Comparison of ENCODE assay signal across 8 cellular contexts in genomic region chr9:1837453-1838084, GRCh38.
A peak's percentile ranks its signal among the peaks of the same experiment; 100 is the strongest.
DNase-seq lines count a peak whose midpoint lies in the region; ATAC-seq and TF ChIP-seq lines count a peak whose summit lies in the region.

No MANE protein-coding gene starts in this region.

- H3K56ac ChIP-seq in mesendoderm (ENCODE audit: low read length): no peak overlapping the region

- no peaks in the 10 kb centered on the region for H3K9me3 Mint-ChIP-seq in activated T-cell treated with anti-CD3 and anti-CD28 coated beads, Interleukin-2, amount 50 U/mL, for 72 hours
- no peaks in the 10 kb centered on the region for H3K9me3 Mint-ChIP-seq in activated T-cell treated with anti-CD3 and anti-CD28 coated beads, Interleukin-2, amount 50 U/mL, for 24 hours

- no peak overlapping the region for H4K8ac ChIP-seq in mesendoderm (ENCODE audit: low read depth, low read length)

- H3K4me3 Mint-ChIP-seq in activated T-cell treated with anti-CD3 and anti-CD28 coated beads, Interleukin-2, amount 50 U/mL, for 72 hours: no peak overlapping the region
- H3K4me3 Mint-ChIP-seq in activated T-cell treated with anti-CD3 and anti-CD28 coated beads, Interleukin-2, amount 50 U/mL, for 24 hours: no peak overlapping the region

- no peaks in the 10 kb centered on the region for H3K4me1 ChIP-seq in mesendoderm (ENCODE audit: control insufficient read depth, low read depth, low read length)
- H3K4me1 ChIP-seq in esophagus muscularis mucosa: no peaks in the 10 kb centered on the region

- H2BK120ac ChIP-seq in mesendoderm (ENCODE audit: low read depth, low read length): no peak overlapping the region

- no peak overlapping the region for H3K4me3 ChIP-seq in MG63
- H3K4me3 ChIP-seq in astrocyte of the cerebellum (ENCODE audit: low read depth, low read length): no peak overlapping the region
- H3K4me3 ChIP-seq in mesendoderm (ENCODE audit: low read length): no peak overlapping the region
- H3K4me3 ChIP-seq in esophagus muscularis mucosa: no peak overlapping the region

- TF ChIP-seq CTCF in astrocyte of the cerebellum (IDR thresholded peaks at IDR 0.05; ENCODE audit: low read depth, low read length, missing control alignments) (peak; percentile 36), esophagus muscularis mucosa (IDR thresholded peaks at IDR 0.05) (peak in 1 of 3 experiments; percentile 18)

- WGBS in mesendoderm (ENCODE audit: extremely low coverage, insufficient coverage, low lambda C conversion rate): no CpG with 5 or more reads among the region's 6 CpGs
- WGBS in esophagus muscularis mucosa: 46% methylated on average over 6 of the region's 6 CpGs

- ATAC-seq in activated T-cell treated with anti-CD3 and anti-CD28 coated beads, Interleukin-2, amount 50 U/mL, for 72 hours (replicated peaks in 1 of 2): no peak
- peak; percentile 66 for ATAC-seq in GM21723 (IDR thresholded peaks at IDR 0.05; ENCODE audit: unreplicated experiment)
- ATAC-seq in HG03135 (IDR thresholded peaks at IDR 0.05; ENCODE audit: unreplicated experiment): no peak

- TF ChIP-seq EP300 in esophagus muscularis mucosa (IDR thresholded peaks at IDR 0.05): no peak

- no peak overlapping the region for H3K4me2 ChIP-seq in mesendoderm (ENCODE audit: low read length)

- H3K4me1 Mint-ChIP-seq in activated T-cell treated with anti-CD3 and anti-CD28 coated beads, Interleukin-2, amount 50 U/mL, for 72 hours (ENCODE audit: low read depth): no peaks in the 10 kb centered on the region
- no peaks in the 10 kb centered on the region for H3K4me1 Mint-ChIP-seq in activated T-cell treated with anti-CD3 and anti-CD28 coated beads, Interleukin-2, amount 50 U/mL, for 24 hours (ENCODE audit: low read depth)

- no peaks in the 10 kb centered on the region for H3K9me3 ChIP-seq in MG63
- H3K9me3 ChIP-seq in esophagus muscularis mucosa: no peaks in the 10 kb centered on the region

- no peak overlapping the region for H2AK5ac ChIP-seq in mesendoderm (ENCODE audit: low read length)

- no peak overlapping the region for H2BK5ac ChIP-seq in mesendoderm (ENCODE audit: low read length)

- no peak for TF ChIP-seq POLR2A in esophagus muscularis mucosa (IDR thresholded peaks at IDR 0.05; ENCODE audit: low read depth)

- no peak overlapping the region for H3K27ac ChIP-seq in mesendoderm (ENCODE audit: low read depth, low read length)
- no peak overlapping the region for H3K27ac ChIP-seq in esophagus muscularis mucosa (replicated peaks in 1 of 4)

- no peaks in the 10 kb centered on the region for H3K27me3 ChIP-seq in MG63
- no peaks in the 10 kb centered on the region for H3K27me3 ChIP-seq in mesendoderm (ENCODE audit: insufficient read depth, low read length, poor library complexity)
- H3K27me3 ChIP-seq in esophagus muscularis mucosa: no peaks in the 10 kb centered on the region

- peak; percentile 8 to 21 for DNase-seq in activated T-cell treated with anti-CD3 and anti-CD28 coated beads, Interleukin-2, amount 50 U/mL, for 72 hours
- no peak for DNase-seq in activated T-cell treated with anti-CD3 and anti-CD28 coated beads, Interleukin-2, amount 50 U/mL, for 24 hours
- DNase-seq in MG63 (peak; percentile 20), astrocyte of the cerebellum (ENCODE audit: low read depth) (no peak), mesendoderm (peak; percentile 84), esophagus muscularis mucosa (ENCODE audit: extremely low spot score) (no peak)

- H3K23ac ChIP-seq in mesendoderm (ENCODE audit: low read length): no peak overlapping the region

- H3K4ac ChIP-seq in mesendoderm (ENCODE audit: low read depth, low read length): no peak overlapping the region

- H3K36me3 Mint-ChIP-seq in activated T-cell treated with anti-CD3 and anti-CD28 coated beads, Interleukin-2, amount 50 U/mL, for 72 hours (ENCODE audit: insufficient read depth in 2 of 2): no peaks in the 10 kb centered on the region
- no peaks in the 10 kb centered on the region for H3K36me3 Mint-ChIP-seq in activated T-cell treated with anti-CD3 and anti-CD28 coated beads, Interleukin-2, amount 50 U/mL, for 24 hours (ENCODE audit: low read depth)

- no peaks in the 10 kb centered on the region for H3K79me1 ChIP-seq in mesendoderm (ENCODE audit: low read length)

- no peak overlapping the region for H2BK15ac ChIP-seq in mesendoderm (replicated peaks; ENCODE audit: low read depth)

- no peaks in the 10 kb centered on the region for H3K79me2 ChIP-seq in mesendoderm (ENCODE audit: control insufficient read depth, insufficient read depth, low read length)

- H3K9ac ChIP-seq in mesendoderm (ENCODE audit: low read length): no peak overlapping the region

- intact Hi-C loops in esophagus muscularis mucosa (cut with DNase I): no loop called here

- H3K18ac ChIP-seq in mesendoderm (ENCODE audit: low read length): no peak overlapping the region

- in situ Hi-C loops in astrocyte of the cerebellum (cut with HindIII; ENCODE audit: low sequenced_read_pairs): no loop called here

- H3K36me3 ChIP-seq in MG63 (no peaks in the 10 kb centered on the region), mesendoderm (ENCODE audit: control insufficient read depth, insufficient read depth, low read length) (no peaks in the 10 kb centered on the region), esophagus muscularis mucosa (no peaks in the 10 kb centered on the region)

- no peak overlapping the region for H3K27ac Mint-ChIP-seq in activated T-cell treated with anti-CD3 and anti-CD28 coated beads, Interleukin-2, amount 50 U/mL, for 72 hours
- no peak overlapping the region for H3K27ac Mint-ChIP-seq in activated T-cell treated with anti-CD3 and anti-CD28 coated beads, Interleukin-2, amount 50 U/mL, for 24 hours

- H3K27me3 Mint-ChIP-seq in activated T-cell treated with anti-CD3 and anti-CD28 coated beads, Interleukin-2, amount 50 U/mL, for 72 hours (ENCODE audit: low read depth): peaks cover 34% of the 10 kb centered on the region
- peaks cover 3% of the 10 kb centered on the region for H3K27me3 Mint-ChIP-seq in activated T-cell treated with anti-CD3 and anti-CD28 coated beads, Interleukin-2, amount 50 U/mL, for 24 hours

- H4K5ac ChIP-seq in mesendoderm (ENCODE audit: low read length): no peak overlapping the region

Comparison
In these comparisons a context has a peak if more than half of its experiments do, and no peak if none do; other contexts are left out.
1. DNase-seq: peak in activated T-cell treated with anti-CD3 and anti-CD28 coated beads, Interleukin-2, amount 50 U/mL, for 72 hours (2 of 2), MG63 (single experiment) and mesendoderm (single experiment); none in activated T-cell treated with anti-CD3 and anti-CD28 coated beads, Interleukin-2, amount 50 U/mL, for 24 hours (single experiment), astrocyte of the cerebellum (single experiment) and esophagus muscularis mucosa (single experiment).